22 cellular contexts compared by ENCODE assay signal in the genomic region with DNA sequence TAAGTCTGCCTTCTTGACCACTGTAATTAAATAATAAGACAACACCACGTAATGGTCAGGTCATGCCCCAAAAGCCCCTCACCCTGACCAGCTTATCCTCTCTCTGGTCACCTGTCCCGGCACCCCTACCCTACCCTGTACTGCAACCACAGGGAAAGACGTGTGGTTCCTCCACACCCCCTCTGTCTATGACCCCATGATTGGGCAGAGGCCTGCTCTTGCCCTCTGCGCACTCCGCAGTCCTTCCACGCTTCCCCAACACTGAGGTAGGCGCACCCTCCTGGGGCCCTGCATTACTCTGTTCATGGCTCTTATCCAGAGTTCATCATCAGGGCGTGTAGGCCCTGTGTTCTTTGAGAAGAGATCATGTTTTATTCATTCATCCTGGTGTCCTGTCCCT. TPM values are rescaled to one million over a fixed set of nuclear protein-coding genes. Genes with fewer than 3 reads are reported as not detected.
DNase-seq lines count a peak whose midpoint lies in the region; ATAC-seq, FAIRE-seq and TF ChIP-seq lines count a peak whose summit lies in the region.
"Had no signal": no experiment of that assay in that cellular context is flagged by ENCODE, and none has a peak within 500 bp of the region (broad histone marks: within the 10 kb centered on the region; RNA-seq: fewer than 3 reads in every experiment).

No MANE protein-coding gene starts in this region.

- no peak for FAIRE-seq in kidney (lab: Jason Lieb, UNC)
- FAIRE-seq: RCC 7860 had no signal

- intact Hi-C loops in prostate gland (cut with DNase I) = no loop called here
- intact Hi-C loops in kidney (cut with DNase I) = no loop called here

- no peak for DNase-seq in activated naive CD4-positive, alpha-beta T cell treated with anti-CD3 and anti-CD28 coated beads, Interleukin-2, amount 50 U/mL, for 72 hours (ENCODE audit: low spot score in 2 of 2)
- DNase-seq in prostate gland (ENCODE audit: low spot score) (no peak), type B pancreatic cell (ENCODE audit: extremely low spot score, unreplicated experiment) (no peak), kidney (no peak)
- DNase-seq: 8988T; activated CD8-positive, alpha-beta memory T cell treated with anti-CD3 and anti-CD28 coated beads for 24 hours; activated naive CD8-positive, alpha-beta T cell treated with anti-CD3 and anti-CD28 coated beads for 36 hours; activated T-cell treated with anti-CD3 and anti-CD28 coated beads, Interleukin-2, amount 50 U/mL, for 72 hours; body of pancreas; left lung; NCI-H187; stimulated activated CD8-positive, alpha-beta memory T cell treated with anti-CD3 and anti-CD28 coated beads, Interleukin-4, amount 100 ng/mL, for 48 hours; T1000 had no signal

- H3K4me1 ChIP-seq in gastroesophageal sphincter (peaks cover 8 to 98% (median 70%) of the 10 kb centered on the region in 3 donors), prostate gland (replicated peaks) (peaks cover 4% of the 10 kb centered on the region), kidney (ENCODE audit: control insufficient read depth in 1 of 2, insufficient read depth in 1 of 2, low read depth in 1 of 2, low read length in 2 of 2) (peaks cover 38 to 40% of the 10 kb centered on the region in 2 donors)

- no peak for ATAC-seq in activated naive CD4-positive, alpha-beta T cell treated with anti-CD3 and anti-CD28 coated beads, Interleukin-2, amount 50 U/mL, for 72 hours
- no peak for ATAC-seq in gastroesophageal sphincter
- no peak for ATAC-seq in HG03139 (IDR thresholded peaks at IDR 0.05; ENCODE audit: unreplicated experiment)
- ATAC-seq in HG03565 (IDR thresholded peaks at IDR 0.05; ENCODE audit: unreplicated experiment) = no peak
- ATAC-seq: activated CD4-positive, CD25-positive, alpha-beta regulatory T cell treated with anti-CD3 and anti-CD28 coated beads, Interleukin-2, amount 50 U/mL, for 24 hours; activated T-cell treated with anti-CD3 and anti-CD28 coated beads, Interleukin-2, amount 50 U/mL, for 72 hours; left lung; SK-N-SH treated with all-trans-retinoic acid at 6 μM for 48 hours had no signal

- no peak for TF ChIP-seq EP300 in gastroesophageal sphincter (IDR thresholded peaks at IDR 0.05)

- no peaks in the 10 kb centered on the region for H3K4me1 Mint-ChIP-seq in activated naive CD4-positive, alpha-beta T cell treated with anti-CD3 and anti-CD28 coated beads, Interleukin-2, amount 50 U/mL, for 24 hours
- H3K4me1 Mint-ChIP-seq in type B pancreatic cell (ENCODE audit: unreplicated experiment) = peaks cover 53% of the 10 kb centered on the region

- no peaks in the 10 kb centered on the region for H3K36me3 Mint-ChIP-seq in activated naive CD4-positive, alpha-beta T cell treated with anti-CD3 and anti-CD28 coated beads, Interleukin-2, amount 50 U/mL, for 24 hours
- no peaks in the 10 kb centered on the region for H3K36me3 Mint-ChIP-seq in activated naive CD4-positive, alpha-beta T cell treated with anti-CD3 and anti-CD28 coated beads, Interleukin-2, amount 50 U/mL, for 72 hours
- no peaks in the 10 kb centered on the region for H3K36me3 Mint-ChIP-seq in type B pancreatic cell
- H3K36me3 Mint-ChIP-seq: activated naive CD8-positive, alpha-beta T cell treated with anti-CD3 and anti-CD28 coated beads for 36 hours had no signal

- no peaks in the 10 kb centered on the region for H3K9me3 Mint-ChIP-seq in activated naive CD4-positive, alpha-beta T cell treated with anti-CD3 and anti-CD28 coated beads, Interleukin-2, amount 50 U/mL, for 24 hours
- H3K9me3 Mint-ChIP-seq in activated naive CD4-positive, alpha-beta T cell treated with anti-CD3 and anti-CD28 coated beads, Interleukin-2, amount 50 U/mL, for 72 hours = no peaks in the 10 kb centered on the region
- no peaks in the 10 kb centered on the region for H3K9me3 Mint-ChIP-seq in type B pancreatic cell
- H3K9me3 Mint-ChIP-seq: activated naive CD8-positive, alpha-beta T cell treated with anti-CD3 and anti-CD28 coated beads for 36 hours; activated T-cell treated with anti-CD3 and anti-CD28 coated beads, Interleukin-2, amount 50 U/mL, for 72 hours had no signal

- TF ChIP-seq CTCF in gastroesophageal sphincter (IDR thresholded peaks at IDR 0.05) (no peak), prostate gland (IDR thresholded peaks at IDR 0.05) (no peak), type B pancreatic cell (conservative IDR thresholded peaks at IDR 0.05) (no peak), kidney (IDR thresholded peaks at IDR 0.05; ENCODE audit: borderline replicate concordance, extremely low read depth, insufficient read depth) (no peak)

- H3K27me3 ChIP-seq in gastroesophageal sphincter = no peaks in the 10 kb centered on the region
- H3K27me3 ChIP-seq in prostate gland (replicated peaks; ENCODE audit: insufficient read depth) = no peaks in the 10 kb centered on the region
- H3K27me3 ChIP-seq: body of pancreas, left lung, suprapubic skin had no signal

- H3K9me3 ChIP-seq in gastroesophageal sphincter (no peaks in the 10 kb centered on the region), prostate gland (no peaks in the 10 kb centered on the region), kidney (ENCODE audit: control insufficient read depth in 1 of 2, low read length in 2 of 2) (no peaks in the 10 kb centered on the region)
- H3K9me3 ChIP-seq: body of pancreas, left lung, suprapubic skin had no signal

- peak overlapping the region; percentile 55 for H3K27ac Mint-ChIP-seq in activated naive CD4-positive, alpha-beta T cell treated with anti-CD3 and anti-CD28 coated beads, Interleukin-2, amount 50 U/mL, for 24 hours
- H3K27ac Mint-ChIP-seq in activated naive CD4-positive, alpha-beta T cell treated with anti-CD3 and anti-CD28 coated beads, Interleukin-2, amount 50 U/mL, for 72 hours = no peak overlapping the region
- H3K27ac Mint-ChIP-seq in type B pancreatic cell = peak overlapping the region; percentile 41
- H3K27ac Mint-ChIP-seq: activated naive CD8-positive, alpha-beta T cell treated with anti-CD3 and anti-CD28 coated beads for 36 hours; activated T-cell treated with anti-CD3 and anti-CD28 coated beads, Interleukin-2, amount 50 U/mL, for 72 hours had no signal

- H3K27ac ChIP-seq in gastroesophageal sphincter (peak overlapping the region in 3 of 4 donors; percentile 83 to 88 (median 84)), prostate gland (peak overlapping the region; percentile 62 to 66), kidney (ENCODE audit: low read depth in 2 of 2, low read length in 2 of 2) (no peak overlapping the region)
- H3K27ac ChIP-seq: epithelial cell of prostate had no signal

- H3K27me3 Mint-ChIP-seq in activated naive CD4-positive, alpha-beta T cell treated with anti-CD3 and anti-CD28 coated beads, Interleukin-2, amount 50 U/mL, for 24 hours = peaks cover 5% of the 10 kb centered on the region
- H3K27me3 Mint-ChIP-seq in type B pancreatic cell = peaks cover 3% of the 10 kb centered on the region

- H3K4me3 ChIP-seq in gastroesophageal sphincter = no peak overlapping the region
- H3K4me3 ChIP-seq in prostate gland = no peak overlapping the region
- no peak overlapping the region for H3K4me3 ChIP-seq in kidney (ENCODE audit: low read length in 2 of 2)
- H3K4me3 ChIP-seq: body of pancreas, left lung, suprapubic skin had no signal

- 69 to 90% methylated on average over 2 to 7 of the region's 8 CpGs for WGBS in gastroesophageal sphincter (ENCODE audit: low coverage in 1 of 2), 2 donors
- WGBS in prostate gland = 71% methylated on average over 8 of the region's 8 CpGs

- TF ChIP-seq POLR2A in gastroesophageal sphincter (IDR thresholded peaks at IDR 0.05) (no peak), prostate gland (IDR thresholded peaks at IDR 0.05) (no peak)

- H3K36me3 ChIP-seq in gastroesophageal sphincter (no peaks in the 10 kb centered on the region), prostate gland (no peaks in the 10 kb centered on the region), kidney (ENCODE audit: control insufficient read depth in 1 of 2, insufficient read depth in 2 of 2, low read length in 2 of 2) (no peaks in the 10 kb centered on the region)
- H3K36me3 ChIP-seq: suprapubic skin had no signal

- H3K4me3 Mint-ChIP-seq in activated naive CD4-positive, alpha-beta T cell treated with anti-CD3 and anti-CD28 coated beads, Interleukin-2, amount 50 U/mL, for 24 hours = no peak overlapping the region
- peak overlapping the region; percentile 12 for H3K4me3 Mint-ChIP-seq in type B pancreatic cell
- H3K4me3 Mint-ChIP-seq: activated naive CD8-positive, alpha-beta T cell treated with anti-CD3 and anti-CD28 coated beads for 36 hours; activated T-cell treated with anti-CD3 and anti-CD28 coated beads, Interleukin-2, amount 50 U/mL, for 72 hours had no signal

- no peak overlapping the region for H3K9ac ChIP-seq in kidney (ENCODE audit: low read length in 2 of 2)

RNA-seq across cellular contexts. Expression of gene MGLL, which starts 33.9 kb away (rescaled TPM):
- total RNA-seq in activated naive CD4-positive, alpha-beta T cell treated with anti-CD3 and anti-CD28 coated beads, Interleukin-2, amount 50 U/mL, for 72 hours = under 1 TPM; 0.14 to 0.29 TPM
- total RNA-seq in gastroesophageal sphincter = 100 to 1,000 TPM in 1 of 4 donors, 10 to 100 TPM in 3; 39.2 to 171 (median 55.8) TPM
- total RNA-seq in prostate gland = 10 to 100 TPM; 20.0 to 31.8 TPM
- total RNA-seq in type B pancreatic cell (ENCODE audit: low replicate concordance) = 9.4 and 28.8 TPM in 2 replicates
- total RNA-seq in kidney = 250 TPM
- polyA plus RNA-seq in kidney (ENCODE audit: insufficient read depth, low read depth, low replicate concordance) = 74.2 TPM

Comparison
In these comparisons a context has a peak if more than half of its experiments do, and no peak if none do; other contexts are left out.
1. H3K27ac Mint-ChIP-seq: peak in activated naive CD4-positive, alpha-beta T cell treated with anti-CD3 and anti-CD28 coated beads, Interleukin-2, amount 50 U/mL, for 24 hours (single experiment) and type B pancreatic cell (single experiment); none in activated naive CD4-positive, alpha-beta T cell treated with anti-CD3 and anti-CD28 coated beads, Interleukin-2, amount 50 U/mL, for 72 hours (0 of 2).
2. H3K27ac ChIP-seq: peak in gastroesophageal sphincter (3 of 4) and prostate gland (2 of 2); none in kidney (0 of 2).